Comparison of ENCODE assay signal across 14 cellular contexts in genomic region chr6:3405679-3406078, GRCh38. TPM values are rescaled to one million over a fixed set of nuclear protein-coding genes. Genes with fewer than 3 reads are reported as not detected.
DNase-seq lines count a peak whose midpoint lies in the region; ATAC-seq and TF ChIP-seq lines count a peak whose summit lies in the region.
"Had no signal": no experiment of that assay in that cellular context is flagged by ENCODE, and none has a peak within 500 bp of the region (broad histone marks: within the 10 kb centered on the region; RNA-seq: fewer than 3 reads in every experiment).

No MANE protein-coding gene starts in this region.

- no peaks in the 10 kb centered on the region for H3K9me3 ChIP-seq in breast epithelium
- no peaks in the 10 kb centered on the region for H3K9me3 ChIP-seq in right lobe of liver
- no peaks in the 10 kb centered on the region for H3K9me3 ChIP-seq in upper lobe of left lung
- H3K9me3 ChIP-seq in thyroid gland, result no peaks in the 10 kb centered on the region

- H3K27ac ChIP-seq in breast epithelium (no peak overlapping the region), right lobe of liver (peak overlapping the region; percentile 23 to 92 (median 40)), upper lobe of left lung (peak overlapping the region in 3 of 4 donors; percentile 36 to 66 (median 47)), thyroid gland (no peak overlapping the region)

- no peaks in the 10 kb centered on the region for H3K27me3 ChIP-seq in breast epithelium
- no peaks in the 10 kb centered on the region for H3K27me3 ChIP-seq in right lobe of liver
- no peaks in the 10 kb centered on the region for H3K27me3 ChIP-seq in upper lobe of left lung
- H3K27me3 ChIP-seq in thyroid gland, result no peaks in the 10 kb centered on the region
- H3K27me3 ChIP-seq: dorsolateral prefrontal cortex had no signal

- H3K4me1 ChIP-seq in breast epithelium, result peaks cover 0 to 7% of the 10 kb centered on the region in 2 donors
- H3K4me1 ChIP-seq in right lobe of liver, result peaks cover 0 to 90% (median 44%) of the 10 kb centered on the region in 4 donors
- H3K4me1 ChIP-seq in upper lobe of left lung, result peaks cover 0 to 56% (median 25%) of the 10 kb centered on the region in 4 donors
- peaks cover 19 to 32% of the 10 kb centered on the region in 2 donors for H3K4me1 ChIP-seq in thyroid gland

- CTCF ChIA-PET in MCF 10A (lab: Yijun Ruan, JAX), result interaction anchor here (0.8 to 0.9 kb wide), 2 partner anchors 18 to 327 kb away, joined by 3 to 4 read pairs; no protein-coding TSS in a partner anchor

- H3K4me1 Mint-ChIP-seq in MCF 10A (ENCODE audit: insufficient read depth, unreplicated experiment), result peaks cover 40% of the 10 kb centered on the region
- H3K4me1 Mint-ChIP-seq: activated CD4-positive, alpha-beta memory T cell treated with anti-CD3 and anti-CD28 coated beads, Interleukin-2, amount 10 ng/mL, durations not matched to agents 7 days and 5 days had no signal

- H3K36me3 ChIP-seq in breast epithelium (no peaks in the 10 kb centered on the region), right lobe of liver (no peaks in the 10 kb centered on the region), upper lobe of left lung (no peaks in the 10 kb centered on the region), thyroid gland (no peaks in the 10 kb centered on the region)

- BruUV-seq in MCF 10A (replicated peaks; lab: Mats Ljungman, UMichigan), result no TSS peak

- ATAC-seq in right lobe of liver, result peak; percentile 29 to 52 (median 34)
- peak in 1 of 2 donors; percentile 82 for ATAC-seq in upper lobe of left lung (ENCODE audit: low FRiP score in 2 of 2)
- ATAC-seq: GM12878 had no signal

- intact Hi-C loops in MCF 10A (cut with micrococcal nuclease) (no loop called here), breast epithelium (cut with DNase I; ENCODE audit: low total_unique reads) (loop anchor here (10.0 kb wide), 1 partner anchor 1761 kb away; no protein-coding TSS in a partner anchor), right lobe of liver (cut with DNase I) (no loop called here), thyroid gland (cut with DNase I) (no loop called here)

- peak in 1 of 4 donors; percentile 73 for TF ChIP-seq EP300 in upper lobe of left lung (IDR thresholded peaks at IDR 0.05)

- H3K4me3 ChIP-seq in breast epithelium, result no peak overlapping the region
- no peak overlapping the region for H3K4me3 ChIP-seq in epithelial cell of esophagus (ENCODE audit: low read length)
- H3K4me3 ChIP-seq in right lobe of liver, result no peak overlapping the region
- H3K4me3 ChIP-seq in upper lobe of left lung, result no peak overlapping the region
- no peak overlapping the region for H3K4me3 ChIP-seq in thyroid gland (replicated peaks in 1 of 3)
- H3K4me3 ChIP-seq: dorsolateral prefrontal cortex, GM12878 had no signal

- no peak for TF ChIP-seq CTCF in MCF 10A (IDR thresholded peaks at IDR 0.05; ENCODE audit: unreplicated experiment)
- no peak for TF ChIP-seq CTCF in breast epithelium (IDR thresholded peaks at IDR 0.05)
- no peak for TF ChIP-seq CTCF in epithelial cell of esophagus (IDR thresholded peaks at IDR 0.05; ENCODE audit: insufficient read depth, low read depth, low read length, missing control alignments)
- no peak for TF ChIP-seq CTCF in right lobe of liver (IDR thresholded peaks at IDR 0.05)
- TF ChIP-seq CTCF in upper lobe of left lung (IDR thresholded peaks at IDR 0.05), result no peak
- no peak for TF ChIP-seq CTCF in thyroid gland (IDR thresholded peaks at IDR 0.05)

- TF ChIP-seq POLR2A in breast epithelium (IDR thresholded peaks at IDR 0.05) (no peak), right lobe of liver (IDR thresholded peaks at IDR 0.05) (no peak), upper lobe of left lung (IDR thresholded peaks at IDR 0.05) (no peak), thyroid gland (IDR thresholded peaks at IDR 0.05) (no peak)

- no peaks in the 10 kb centered on the region for H3K9me3 Mint-ChIP-seq in MCF 10A (ENCODE audit: unreplicated experiment)
- H3K9me3 Mint-ChIP-seq: activated CD4-positive, alpha-beta memory T cell treated with anti-CD3 and anti-CD28 coated beads, Interleukin-2, amount 10 ng/mL, durations not matched to agents 7 days and 5 days had no signal

- peak overlapping the region; percentile 87 for H3K27ac Mint-ChIP-seq in MCF 10A (ENCODE audit: low read depth, unreplicated experiment)
- H3K27ac Mint-ChIP-seq: activated CD4-positive, alpha-beta memory T cell treated with anti-CD3 and anti-CD28 coated beads, Interleukin-2, amount 10 ng/mL, durations not matched to agents 7 days and 5 days had no signal

- POLR2A ChIA-PET in MCF 10A (lab: Yijun Ruan, JAX), result interaction anchor here (0.7 to 3.8 kb wide), 14 partner anchors 13 to 327 kb away, joined by 3 to 22 read pairs (median 4); no protein-coding TSS in a partner anchor

- no peak overlapping the region for H3K4me3 Mint-ChIP-seq in MCF 10A (ENCODE audit: unreplicated experiment)
- H3K4me3 Mint-ChIP-seq: activated CD4-positive, alpha-beta memory T cell treated with anti-CD3 and anti-CD28 coated beads, Interleukin-2, amount 10 ng/mL, durations not matched to agents 7 days and 5 days had no signal

- peaks cover 16% of the 10 kb centered on the region for H3K36me3 Mint-ChIP-seq in MCF 10A (ENCODE audit: insufficient read depth, unreplicated experiment)

- no peaks in the 10 kb centered on the region for H3K27me3 Mint-ChIP-seq in MCF 10A (ENCODE audit: insufficient read depth, unreplicated experiment)
- H3K27me3 Mint-ChIP-seq: activated CD4-positive, alpha-beta memory T cell treated with anti-CD3 and anti-CD28 coated beads, Interleukin-2, amount 10 ng/mL, durations not matched to agents 7 days and 5 days had no signal

- DNase-seq in MCF 10A (ENCODE audit: unreplicated experiment), result peak; percentile 73
- no peak for DNase-seq in breast epithelium (ENCODE audit: low spot score in 2 of 2)
- DNase-seq in epithelial cell of esophagus (ENCODE audit: low read depth), result peak; percentile 91
- DNase-seq in right lobe of liver, result peak in 1 of 3 donors; percentile 58
- DNase-seq in upper lobe of left lung, result peak in 1 of 2 donors; percentile 35
- DNase-seq in thyroid gland, result no peak
- no peak for DNase-seq in NCI-H146 (lab: John Stamatoyannopoulos, UW)
- no peak for DNase-seq in GM19238 (ENCODE audit: insufficient read length, low spot score)
- DNase-seq: 8988T; activated CD4-positive, alpha-beta memory T cell treated with anti-CD3 and anti-CD28 coated beads, Interleukin-2, amount 10 ng/mL, durations not matched to agents 7 days and 5 days; DMS153; dorsolateral prefrontal cortex; T-helper 2 cell had no signal

RNA-seq across cellular contexts. Expression of gene SLC22A23, which starts 51.2 kb away (rescaled TPM):
- total RNA-seq in MCF 10A (2022), result 11.5 and 11.9 TPM in 2 replicates
- 10 to 100 TPM; 10.9 to 26.3 (median 22.9) TPM for total RNA-seq in breast epithelium
- total RNA-seq in right lobe of liver, result 10 to 100 TPM; 11.7 to 27.6 (median 16.3) TPM
- total RNA-seq in upper lobe of left lung, result 10 to 100 TPM; 18.2 to 73.1 (median 28.3) TPM
- 10 to 100 TPM; 16.6 to 21.8 (median 17.6) TPM for total RNA-seq in thyroid gland

Comparison
In these comparisons a context has a peak if more than half of its experiments do, and no peak if none do; other contexts are left out.
1. DNase-seq: peak in MCF 10A (single experiment) and epithelial cell of esophagus (single experiment); none in breast epithelium (0 of 2), thyroid gland (0 of 2), NCI-H146 (single experiment) and GM19238 (single experiment).
2. H3K27ac ChIP-seq: peak in right lobe of liver (3 of 3) and upper lobe of left lung (3 of 4); none in breast epithelium (0 of 2) and thyroid gland (0 of 3).